1 cellular context compared by ENCODE assay signal in the genomic region with DNA sequence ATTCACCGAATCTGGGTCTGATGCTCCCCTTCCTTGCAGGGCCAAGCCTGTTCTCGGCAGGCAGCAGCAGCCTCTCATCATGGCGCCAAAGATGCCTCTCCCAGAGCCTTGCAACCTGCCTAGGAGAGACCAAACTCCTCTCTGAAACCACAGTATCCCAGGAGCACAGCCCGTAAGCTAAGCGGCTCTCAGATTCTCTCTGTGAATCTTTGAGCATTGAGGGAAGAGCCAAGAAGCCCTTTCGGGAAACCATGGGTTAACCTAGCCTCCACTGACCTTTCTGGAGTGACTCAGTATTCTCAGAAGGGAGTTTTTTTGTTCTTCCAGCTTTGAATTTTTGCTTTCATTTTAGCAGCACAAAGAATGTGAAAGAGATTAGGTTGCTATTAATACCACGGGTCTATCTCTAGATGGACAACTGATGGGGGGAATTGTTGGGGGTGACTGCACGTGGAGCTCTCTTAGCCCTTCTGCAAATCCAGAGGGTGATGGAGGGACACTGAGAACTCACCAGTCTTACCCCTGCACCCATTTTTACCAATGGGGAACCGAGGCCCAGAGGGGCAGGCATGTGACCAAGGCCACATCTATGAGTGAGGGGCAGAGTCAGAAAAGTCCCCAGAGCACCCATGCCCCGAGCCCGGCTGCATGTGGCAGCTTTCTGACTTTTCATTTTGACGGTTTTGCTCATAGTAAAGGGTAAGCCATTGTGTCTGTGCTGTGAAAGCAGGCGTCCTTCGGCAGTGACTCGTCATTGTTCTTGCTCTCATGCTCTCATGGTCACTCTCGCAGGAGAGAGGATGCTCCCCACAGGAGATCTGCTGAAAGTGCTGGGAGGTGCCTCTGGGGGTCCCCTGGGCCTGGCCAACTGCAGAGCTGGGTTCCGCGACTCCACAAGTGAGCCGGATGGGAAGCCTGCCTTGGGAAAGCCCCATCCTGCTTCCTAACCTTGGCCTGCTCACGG.
TF ChIP-seq lines count a peak whose summit lies in the region.

No MANE protein-coding gene starts in this region.

TF ChIP-seq in K562, 482 proteins besides CTCF, POLR2A, EP300 and RAD21 (continued from another document and continues in another):
- TF ChIP-seq, protein P1, sequence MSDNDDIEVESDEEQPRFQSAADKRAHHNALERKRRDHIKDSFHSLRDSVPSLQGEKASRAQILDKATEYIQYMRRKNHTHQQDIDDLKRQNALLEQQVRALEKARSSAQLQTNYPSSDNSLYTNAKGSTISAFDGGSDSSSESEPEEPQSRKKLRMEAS (CRISPR knock-in tag; IDR thresholded peaks at IDR 0.05), result peak; percentile 31; the same call in 1 of the 2 replicates
- TF ChIP-seq, protein P2, sequence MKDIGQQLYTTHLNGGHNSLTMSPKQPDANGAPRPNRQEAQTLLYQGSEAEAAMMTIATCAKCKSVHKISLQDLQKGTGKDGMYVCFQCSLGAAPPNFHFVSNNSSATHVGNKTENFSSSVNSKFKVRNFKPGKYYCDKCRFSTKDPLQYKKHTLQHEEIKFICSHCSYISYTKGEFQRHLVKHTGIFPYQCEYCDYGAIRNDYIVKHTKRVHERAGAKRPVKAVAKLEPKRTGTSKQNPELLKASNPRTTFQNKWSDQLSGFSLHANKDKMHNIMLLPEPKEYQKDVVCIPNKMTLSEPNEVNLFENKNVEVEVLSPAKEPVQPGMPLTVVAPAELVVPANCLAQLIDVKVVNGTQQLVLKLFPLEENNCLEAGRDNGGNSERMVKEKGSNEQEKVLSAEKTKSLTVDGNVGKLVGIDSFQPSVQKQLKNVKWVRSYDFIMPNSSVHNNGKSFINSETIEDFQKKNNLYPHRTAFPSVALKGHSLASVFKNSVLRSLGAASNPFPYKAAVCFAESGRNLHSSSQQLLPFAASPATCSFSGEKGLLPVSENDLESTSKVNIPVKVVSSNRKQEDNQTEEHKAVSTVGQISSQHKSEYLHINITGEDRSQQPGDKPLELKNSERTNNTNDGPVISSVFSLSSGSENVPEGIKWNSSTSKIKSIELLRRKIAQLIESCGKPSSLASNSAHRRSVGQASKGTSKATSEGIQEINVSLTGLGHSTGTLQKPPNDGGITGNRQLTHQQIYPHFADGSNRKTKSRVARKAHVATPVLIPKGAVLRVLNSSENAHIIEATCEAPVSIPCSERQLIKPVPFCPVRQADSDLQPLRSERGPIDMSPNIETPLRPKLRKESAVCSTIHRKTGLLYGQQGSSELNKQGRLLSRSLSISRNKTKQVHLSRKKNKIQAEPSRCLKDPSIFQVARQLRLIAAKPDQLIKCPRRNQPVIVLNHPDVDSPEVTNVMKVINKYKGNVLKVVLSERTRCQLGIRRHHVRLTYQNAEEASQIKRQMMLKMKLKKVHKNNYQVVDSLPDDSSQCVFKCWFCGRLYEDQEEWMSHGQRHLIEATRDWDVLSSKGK (CRISPR knock-in tag; IDR thresholded peaks at IDR 0.05), result no peak
- TF ChIP-seq, protein P3, sequence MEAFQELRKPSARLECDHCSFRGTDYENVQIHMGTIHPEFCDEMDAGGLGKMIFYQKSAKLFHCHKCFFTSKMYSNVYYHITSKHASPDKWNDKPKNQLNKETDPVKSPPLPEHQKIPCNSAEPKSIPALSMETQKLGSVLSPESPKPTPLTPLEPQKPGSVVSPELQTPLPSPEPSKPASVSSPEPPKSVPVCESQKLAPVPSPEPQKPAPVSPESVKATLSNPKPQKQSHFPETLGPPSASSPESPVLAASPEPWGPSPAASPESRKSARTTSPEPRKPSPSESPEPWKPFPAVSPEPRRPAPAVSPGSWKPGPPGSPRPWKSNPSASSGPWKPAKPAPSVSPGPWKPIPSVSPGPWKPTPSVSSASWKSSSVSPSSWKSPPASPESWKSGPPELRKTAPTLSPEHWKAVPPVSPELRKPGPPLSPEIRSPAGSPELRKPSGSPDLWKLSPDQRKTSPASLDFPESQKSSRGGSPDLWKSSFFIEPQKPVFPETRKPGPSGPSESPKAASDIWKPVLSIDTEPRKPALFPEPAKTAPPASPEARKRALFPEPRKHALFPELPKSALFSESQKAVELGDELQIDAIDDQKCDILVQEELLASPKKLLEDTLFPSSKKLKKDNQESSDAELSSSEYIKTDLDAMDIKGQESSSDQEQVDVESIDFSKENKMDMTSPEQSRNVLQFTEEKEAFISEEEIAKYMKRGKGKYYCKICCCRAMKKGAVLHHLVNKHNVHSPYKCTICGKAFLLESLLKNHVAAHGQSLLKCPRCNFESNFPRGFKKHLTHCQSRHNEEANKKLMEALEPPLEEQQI (IDR thresholded peaks at IDR 0.05), result no peak
- no peak for TF ChIP-seq FUS (optimal IDR thresholded peaks at IDR 0.05; ENCODE audit: low read depth, low read length)
- TF ChIP-seq CCAR2 (IDR thresholded peaks at IDR 0.05; ENCODE audit: low read depth, low read length), result no peak
- TF ChIP-seq, protein P4, sequence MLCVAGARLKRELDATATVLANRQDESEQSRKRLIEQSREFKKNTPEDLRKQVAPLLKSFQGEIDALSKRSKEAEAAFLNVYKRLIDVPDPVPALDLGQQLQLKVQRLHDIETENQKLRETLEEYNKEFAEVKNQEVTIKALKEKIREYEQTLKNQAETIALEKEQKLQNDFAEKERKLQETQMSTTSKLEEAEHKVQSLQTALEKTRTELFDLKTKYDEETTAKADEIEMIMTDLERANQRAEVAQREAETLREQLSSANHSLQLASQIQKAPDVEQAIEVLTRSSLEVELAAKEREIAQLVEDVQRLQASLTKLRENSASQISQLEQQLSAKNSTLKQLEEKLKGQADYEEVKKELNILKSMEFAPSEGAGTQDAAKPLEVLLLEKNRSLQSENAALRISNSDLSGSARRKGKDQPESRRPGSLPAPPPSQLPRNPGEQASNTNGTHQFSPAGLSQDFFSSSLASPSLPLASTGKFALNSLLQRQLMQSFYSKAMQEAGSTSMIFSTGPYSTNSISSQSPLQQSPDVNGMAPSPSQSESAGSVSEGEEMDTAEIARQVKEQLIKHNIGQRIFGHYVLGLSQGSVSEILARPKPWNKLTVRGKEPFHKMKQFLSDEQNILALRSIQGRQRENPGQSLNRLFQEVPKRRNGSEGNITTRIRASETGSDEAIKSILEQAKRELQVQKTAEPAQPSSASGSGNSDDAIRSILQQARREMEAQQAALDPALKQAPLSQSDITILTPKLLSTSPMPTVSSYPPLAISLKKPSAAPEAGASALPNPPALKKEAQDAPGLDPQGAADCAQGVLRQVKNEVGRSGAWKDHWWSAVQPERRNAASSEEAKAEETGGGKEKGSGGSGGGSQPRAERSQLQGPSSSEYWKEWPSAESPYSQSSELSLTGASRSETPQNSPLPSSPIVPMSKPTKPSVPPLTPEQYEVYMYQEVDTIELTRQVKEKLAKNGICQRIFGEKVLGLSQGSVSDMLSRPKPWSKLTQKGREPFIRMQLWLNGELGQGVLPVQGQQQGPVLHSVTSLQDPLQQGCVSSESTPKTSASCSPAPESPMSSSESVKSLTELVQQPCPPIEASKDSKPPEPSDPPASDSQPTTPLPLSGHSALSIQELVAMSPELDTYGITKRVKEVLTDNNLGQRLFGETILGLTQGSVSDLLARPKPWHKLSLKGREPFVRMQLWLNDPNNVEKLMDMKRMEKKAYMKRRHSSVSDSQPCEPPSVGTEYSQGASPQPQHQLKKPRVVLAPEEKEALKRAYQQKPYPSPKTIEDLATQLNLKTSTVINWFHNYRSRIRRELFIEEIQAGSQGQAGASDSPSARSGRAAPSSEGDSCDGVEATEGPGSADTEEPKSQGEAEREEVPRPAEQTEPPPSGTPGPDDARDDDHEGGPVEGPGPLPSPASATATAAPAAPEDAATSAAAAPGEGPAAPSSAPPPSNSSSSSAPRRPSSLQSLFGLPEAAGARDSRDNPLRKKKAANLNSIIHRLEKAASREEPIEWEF (CRISPR knock-in tag; IDR thresholded peaks at IDR 0.05), result peak; percentile 81
- TF ChIP-seq SMARCA5 (IDR thresholded peaks at IDR 0.05), result no peak
- TF ChIP-seq SOX6 (IDR thresholded peaks at IDR 0.05), result peak; percentile 68
- no peak for TF ChIP-seq GATA2 (CRISPR knock-in tag; IDR thresholded peaks at IDR 0.05)
- TF ChIP-seq, protein P5, sequence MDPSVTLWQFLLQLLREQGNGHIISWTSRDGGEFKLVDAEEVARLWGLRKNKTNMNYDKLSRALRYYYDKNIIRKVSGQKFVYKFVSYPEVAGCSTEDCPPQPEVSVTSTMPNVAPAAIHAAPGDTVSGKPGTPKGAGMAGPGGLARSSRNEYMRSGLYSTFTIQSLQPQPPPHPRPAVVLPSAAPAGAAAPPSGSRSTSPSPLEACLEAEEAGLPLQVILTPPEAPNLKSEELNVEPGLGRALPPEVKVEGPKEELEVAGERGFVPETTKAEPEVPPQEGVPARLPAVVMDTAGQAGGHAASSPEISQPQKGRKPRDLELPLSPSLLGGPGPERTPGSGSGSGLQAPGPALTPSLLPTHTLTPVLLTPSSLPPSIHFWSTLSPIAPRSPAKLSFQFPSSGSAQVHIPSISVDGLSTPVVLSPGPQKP (CRISPR knock-in tag; IDR thresholded peaks at IDR 0.05), result no peak
- TF ChIP-seq CBFB (CRISPR knock-in tag; IDR thresholded peaks at IDR 0.05), result no peak
- TF ChIP-seq, protein P6, sequence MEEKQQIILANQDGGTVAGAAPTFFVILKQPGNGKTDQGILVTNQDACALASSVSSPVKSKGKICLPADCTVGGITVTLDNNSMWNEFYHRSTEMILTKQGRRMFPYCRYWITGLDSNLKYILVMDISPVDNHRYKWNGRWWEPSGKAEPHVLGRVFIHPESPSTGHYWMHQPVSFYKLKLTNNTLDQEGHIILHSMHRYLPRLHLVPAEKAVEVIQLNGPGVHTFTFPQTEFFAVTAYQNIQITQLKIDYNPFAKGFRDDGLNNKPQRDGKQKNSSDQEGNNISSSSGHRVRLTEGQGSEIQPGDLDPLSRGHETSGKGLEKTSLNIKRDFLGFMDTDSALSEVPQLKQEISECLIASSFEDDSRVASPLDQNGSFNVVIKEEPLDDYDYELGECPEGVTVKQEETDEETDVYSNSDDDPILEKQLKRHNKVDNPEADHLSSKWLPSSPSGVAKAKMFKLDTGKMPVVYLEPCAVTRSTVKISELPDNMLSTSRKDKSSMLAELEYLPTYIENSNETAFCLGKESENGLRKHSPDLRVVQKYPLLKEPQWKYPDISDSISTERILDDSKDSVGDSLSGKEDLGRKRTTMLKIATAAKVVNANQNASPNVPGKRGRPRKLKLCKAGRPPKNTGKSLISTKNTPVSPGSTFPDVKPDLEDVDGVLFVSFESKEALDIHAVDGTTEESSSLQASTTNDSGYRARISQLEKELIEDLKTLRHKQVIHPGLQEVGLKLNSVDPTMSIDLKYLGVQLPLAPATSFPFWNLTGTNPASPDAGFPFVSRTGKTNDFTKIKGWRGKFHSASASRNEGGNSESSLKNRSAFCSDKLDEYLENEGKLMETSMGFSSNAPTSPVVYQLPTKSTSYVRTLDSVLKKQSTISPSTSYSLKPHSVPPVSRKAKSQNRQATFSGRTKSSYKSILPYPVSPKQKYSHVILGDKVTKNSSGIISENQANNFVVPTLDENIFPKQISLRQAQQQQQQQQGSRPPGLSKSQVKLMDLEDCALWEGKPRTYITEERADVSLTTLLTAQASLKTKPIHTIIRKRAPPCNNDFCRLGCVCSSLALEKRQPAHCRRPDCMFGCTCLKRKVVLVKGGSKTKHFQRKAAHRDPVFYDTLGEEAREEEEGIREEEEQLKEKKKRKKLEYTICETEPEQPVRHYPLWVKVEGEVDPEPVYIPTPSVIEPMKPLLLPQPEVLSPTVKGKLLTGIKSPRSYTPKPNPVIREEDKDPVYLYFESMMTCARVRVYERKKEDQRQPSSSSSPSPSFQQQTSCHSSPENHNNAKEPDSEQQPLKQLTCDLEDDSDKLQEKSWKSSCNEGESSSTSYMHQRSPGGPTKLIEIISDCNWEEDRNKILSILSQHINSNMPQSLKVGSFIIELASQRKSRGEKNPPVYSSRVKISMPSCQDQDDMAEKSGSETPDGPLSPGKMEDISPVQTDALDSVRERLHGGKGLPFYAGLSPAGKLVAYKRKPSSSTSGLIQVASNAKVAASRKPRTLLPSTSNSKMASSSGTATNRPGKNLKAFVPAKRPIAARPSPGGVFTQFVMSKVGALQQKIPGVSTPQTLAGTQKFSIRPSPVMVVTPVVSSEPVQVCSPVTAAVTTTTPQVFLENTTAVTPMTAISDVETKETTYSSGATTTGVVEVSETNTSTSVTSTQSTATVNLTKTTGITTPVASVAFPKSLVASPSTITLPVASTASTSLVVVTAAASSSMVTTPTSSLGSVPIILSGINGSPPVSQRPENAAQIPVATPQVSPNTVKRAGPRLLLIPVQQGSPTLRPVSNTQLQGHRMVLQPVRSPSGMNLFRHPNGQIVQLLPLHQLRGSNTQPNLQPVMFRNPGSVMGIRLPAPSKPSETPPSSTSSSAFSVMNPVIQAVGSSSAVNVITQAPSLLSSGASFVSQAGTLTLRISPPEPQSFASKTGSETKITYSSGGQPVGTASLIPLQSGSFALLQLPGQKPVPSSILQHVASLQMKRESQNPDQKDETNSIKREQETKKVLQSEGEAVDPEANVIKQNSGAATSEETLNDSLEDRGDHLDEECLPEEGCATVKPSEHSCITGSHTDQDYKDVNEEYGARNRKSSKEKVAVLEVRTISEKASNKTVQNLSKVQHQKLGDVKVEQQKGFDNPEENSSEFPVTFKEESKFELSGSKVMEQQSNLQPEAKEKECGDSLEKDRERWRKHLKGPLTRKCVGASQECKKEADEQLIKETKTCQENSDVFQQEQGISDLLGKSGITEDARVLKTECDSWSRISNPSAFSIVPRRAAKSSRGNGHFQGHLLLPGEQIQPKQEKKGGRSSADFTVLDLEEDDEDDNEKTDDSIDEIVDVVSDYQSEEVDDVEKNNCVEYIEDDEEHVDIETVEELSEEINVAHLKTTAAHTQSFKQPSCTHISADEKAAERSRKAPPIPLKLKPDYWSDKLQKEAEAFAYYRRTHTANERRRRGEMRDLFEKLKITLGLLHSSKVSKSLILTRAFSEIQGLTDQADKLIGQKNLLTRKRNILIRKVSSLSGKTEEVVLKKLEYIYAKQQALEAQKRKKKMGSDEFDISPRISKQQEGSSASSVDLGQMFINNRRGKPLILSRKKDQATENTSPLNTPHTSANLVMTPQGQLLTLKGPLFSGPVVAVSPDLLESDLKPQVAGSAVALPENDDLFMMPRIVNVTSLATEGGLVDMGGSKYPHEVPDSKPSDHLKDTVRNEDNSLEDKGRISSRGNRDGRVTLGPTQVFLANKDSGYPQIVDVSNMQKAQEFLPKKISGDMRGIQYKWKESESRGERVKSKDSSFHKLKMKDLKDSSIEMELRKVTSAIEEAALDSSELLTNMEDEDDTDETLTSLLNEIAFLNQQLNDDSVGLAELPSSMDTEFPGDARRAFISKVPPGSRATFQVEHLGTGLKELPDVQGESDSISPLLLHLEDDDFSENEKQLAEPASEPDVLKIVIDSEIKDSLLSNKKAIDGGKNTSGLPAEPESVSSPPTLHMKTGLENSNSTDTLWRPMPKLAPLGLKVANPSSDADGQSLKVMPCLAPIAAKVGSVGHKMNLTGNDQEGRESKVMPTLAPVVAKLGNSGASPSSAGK (IDR thresholded peaks at IDR 0.05), result peak; percentile 79
- TF ChIP-seq, protein P7, sequence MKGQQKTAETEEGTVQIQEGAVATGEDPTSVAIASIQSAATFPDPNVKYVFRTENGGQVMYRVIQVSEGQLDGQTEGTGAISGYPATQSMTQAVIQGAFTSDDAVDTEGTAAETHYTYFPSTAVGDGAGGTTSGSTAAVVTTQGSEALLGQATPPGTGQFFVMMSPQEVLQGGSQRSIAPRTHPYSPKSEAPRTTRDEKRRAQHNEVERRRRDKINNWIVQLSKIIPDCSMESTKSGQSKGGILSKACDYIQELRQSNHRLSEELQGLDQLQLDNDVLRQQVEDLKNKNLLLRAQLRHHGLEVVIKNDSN (CRISPR knock-in tag; IDR thresholded peaks at IDR 0.05), result 0 out of 2 replicates have a peak, but pooled peaks have one; percentile 12
- no peak for TF ChIP-seq ETS2 (tag; IDR thresholded peaks at IDR 0.05; ENCODE audit: borderline replicate concordance, poor library complexity, severe bottlenecking)
- peak; percentile 59; the same call in 1 of the 2 replicates for TF ChIP-seq JUN (IDR thresholded peaks at IDR 0.05; ENCODE audit: borderline replicate concordance, low read depth, low read length)
- no peak for TF ChIP-seq JUN (CRISPR knock-in tag; IDR thresholded peaks at IDR 0.05; ENCODE audit: borderline replicate concordance)
- TF ChIP-seq ETV6 (IDR thresholded peaks at IDR 0.05; ENCODE audit: borderline replicate concordance in 1 of 2, low read depth in 2 of 2, low read length in 1 of 2), result no peak
- TF ChIP-seq ETV6 (CRISPR knock-in tag; IDR thresholded peaks at IDR 0.05; ENCODE audit: borderline replicate concordance), result no peak
- no peak for TF ChIP-seq ZNF165 (CRISPR knock-in tag; IDR thresholded peaks at IDR 0.05; ENCODE audit: borderline replicate concordance)
- TF ChIP-seq SLC30A9 (CRISPR knock-in tag; IDR thresholded peaks at IDR 0.05), result no peak
- 0 out of 2 replicates have a peak, but pooled peaks have one; percentile 26 for TF ChIP-seq MTA3 (IDR thresholded peaks at IDR 0.05; ENCODE audit: borderline replicate concordance)
